Comparison of ENCODE assay signal across 11 cellular contexts in the genomic region with DNA sequence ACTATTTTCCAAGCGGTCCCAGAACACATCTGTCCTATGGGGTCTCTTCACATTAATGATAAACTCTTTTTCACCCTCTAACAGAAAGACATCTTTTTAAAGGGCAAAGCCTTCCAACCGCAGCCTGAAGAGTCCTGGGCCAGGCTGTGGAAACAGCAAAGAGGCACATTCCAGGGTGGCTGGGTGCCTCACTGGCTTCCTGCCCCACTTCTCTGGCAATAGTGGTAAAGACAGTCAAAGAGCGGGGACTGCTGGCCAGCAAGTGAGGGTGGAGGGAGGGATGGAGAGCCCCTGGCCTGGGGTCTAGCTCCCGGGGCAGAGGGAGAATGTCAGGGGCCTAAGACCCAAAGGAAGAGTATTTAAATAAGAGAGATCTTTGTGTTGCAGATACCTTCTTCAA. TPM values are rescaled to one million over a fixed set of nuclear protein-coding genes. Genes with fewer than 3 reads are reported as not detected.
"Had no signal": no experiment of that assay in that cellular context is flagged by ENCODE, and none has a peak within 500 bp of the region (broad histone marks: within the 10 kb centered on the region; RNA-seq: fewer than 3 reads in every experiment).

No MANE protein-coding gene starts in this region.

- H3K9ac ChIP-seq: GM23248, KMS-11 had no signal

- DNase-seq: GM23248, GOT3, H7, HFFc6, KBM-7 had no signal

- H2AFZ ChIP-seq: GM23248 had no signal

- H3K4me1 ChIP-seq: HAP-1 had no signal

- H3K4me3 ChIP-seq: GM23248, HAP-1 had no signal

- H3K4me2 ChIP-seq: KMS-11 had no signal

- H3K27ac ChIP-seq: GM23248, HL-60, KMS-11 had no signal

- ATAC-seq: HCT116, HepG2 had no signal

- FAIRE-seq: HepG2 had no signal

- H3K9me3 ChIP-seq: HAP-1 had no signal

- H3K36me3 ChIP-seq: HAP-1 had no signal

RNA-seq across cellular contexts. Expression of gene CHST1, which starts 10.2 kb away (rescaled TPM):
- total RNA-seq: GM23248, HepG2 had no signal
- polyA plus RNA-seq: HepG2, IgD-negative memory B cell had no signal
